ENCODE assay signal across 8 cellular contexts in the genomic region with DNA sequence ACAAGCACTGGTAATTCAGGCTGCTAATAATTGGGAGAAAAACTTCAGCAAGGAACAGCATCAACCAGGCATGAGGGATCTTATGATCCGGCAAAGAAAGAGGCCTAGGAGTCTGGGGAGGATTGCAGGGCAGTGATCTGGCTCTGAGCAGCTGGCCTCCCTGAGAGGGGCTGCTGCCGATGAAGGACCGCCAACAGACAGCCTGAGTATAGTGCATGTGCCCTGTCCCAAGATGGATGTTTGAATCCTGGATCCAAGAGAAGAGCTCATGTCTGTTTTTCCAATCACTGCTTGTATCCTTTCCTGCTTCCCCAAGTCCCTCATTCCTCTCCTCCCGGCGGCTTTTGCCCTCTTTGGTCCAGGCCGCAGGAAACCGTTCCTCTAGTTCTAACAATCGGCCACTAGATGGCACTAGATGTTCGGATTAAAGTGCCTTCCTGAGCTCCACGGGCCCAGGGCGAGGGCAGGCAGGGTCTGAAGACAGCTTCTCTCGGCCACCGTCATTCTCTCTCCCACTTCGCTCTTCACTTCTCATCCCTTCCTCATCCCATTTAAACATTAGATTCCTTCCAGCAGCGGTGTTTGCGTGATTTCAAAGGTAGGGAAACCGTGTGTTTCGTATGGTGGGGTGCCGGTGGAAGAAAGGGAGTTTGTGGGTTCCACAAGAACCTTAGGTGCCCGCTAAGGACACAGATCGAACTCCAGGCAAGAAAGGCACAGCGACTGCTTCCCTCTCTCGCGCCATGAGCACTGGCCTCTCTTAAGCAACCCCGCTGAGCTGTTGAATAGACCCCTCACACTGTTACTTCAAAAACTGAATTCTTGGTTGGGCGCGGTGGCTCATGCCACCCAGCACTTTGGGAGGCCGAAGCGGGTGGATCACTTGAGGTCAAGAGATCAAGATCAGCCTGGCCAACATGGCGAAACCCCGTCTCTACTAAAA.
A peak's percentile ranks its signal among the peaks of the same experiment; 100 is the strongest.
DNase-seq lines count a peak whose midpoint lies in the region; ATAC-seq and TF ChIP-seq lines count a peak whose summit lies in the region.

No MANE protein-coding gene starts in this region.

- H3K9me3 ChIP-seq in AG04450 (ENCODE audit: control insufficient read depth, insufficient read depth, low read length), result no peaks in the 10 kb centered on the region

- CTCF ChIA-PET in AG04450 (lab: Charles Lee), result interaction anchor here (0.5 to 3.4 kb wide), 60 partner anchors 9 to 1852 kb away, joined by 3 to 120 read pairs (median 4); a partner anchor contains a TSS

- H3K4me3 ChIP-seq in AG04450 (ENCODE audit: low read depth, low read length) (no peak overlapping the region), cardiac fibroblast (replicated peaks in 1 of 2; ENCODE audit: low read depth in 2 of 2, low read length in 2 of 2) (no peak overlapping the region)

- TF ChIP-seq CTCF in AG04450 (IDR thresholded peaks at IDR 0.05; ENCODE audit: low read depth, low read length), result peak; percentile 72
- TF ChIP-seq CTCF in cardiac fibroblast (IDR thresholded peaks at IDR 0.05; ENCODE audit: low read depth, low read length), result peak; percentile 59

- DNase-seq in AG04450 (ENCODE audit: low read depth, low spot score) (peak; percentile 23), NCI-H1694 treated with DMSO at 0.1 percent for 48 hours (lab: John Stamatoyannopoulos, UW) (peak; percentile 91), T1000 (lab: John Stamatoyannopoulos, UW) (peak; percentile 23), cardiac fibroblast (ENCODE audit: low read depth in 2 of 2) (peak; percentile 77 to 81), kidney glomerular epithelial cell (lab: John Stamatoyannopoulos, UW) (peak; percentile 49)
- peak; percentile 41 to 44 for DNase-seq in stimulated activated CD4-positive, alpha-beta T cell treated with anti-CD3 and anti-CD28 coated beads, Interleukin-2, amount 100 ng/mL, for 48 hours

- peak; percentile 89 for ATAC-seq in GM18499 (IDR thresholded peaks at IDR 0.05; ENCODE audit: insufficient read depth, unreplicated experiment)
- ATAC-seq in HG02884 (IDR thresholded peaks at IDR 0.05; ENCODE audit: unreplicated experiment), result peak; percentile 87

- no peak overlapping the region for H3K27ac ChIP-seq in AG04450 (ENCODE audit: low read depth, low read length)

- POLR2A ChIA-PET in AG04450 (lab: Yijun Ruan, JAX), result no interaction called here

- no peaks in the 10 kb centered on the region for H3K27me3 ChIP-seq in AG04450 (ENCODE audit: control insufficient read depth, insufficient read depth, low read length)

Comparison
In these comparisons a context has a peak if more than half of its experiments do, and no peak if none do; other contexts are left out.
1. DNase-seq: peak in every context shown above with its lines; median percentile 91 in NCI-H1694 treated with DMSO at 0.1 percent for 48 hours; 79 in cardiac fibroblast; 49 in kidney glomerular epithelial cell; 42 in stimulated activated CD4-positive, alpha-beta T cell treated with anti-CD3 and anti-CD28 coated beads, Interleukin-2, amount 100 ng/mL, for 48 hours; 23 in AG04450; 23 in T1000.